In the genomic region with DNA sequence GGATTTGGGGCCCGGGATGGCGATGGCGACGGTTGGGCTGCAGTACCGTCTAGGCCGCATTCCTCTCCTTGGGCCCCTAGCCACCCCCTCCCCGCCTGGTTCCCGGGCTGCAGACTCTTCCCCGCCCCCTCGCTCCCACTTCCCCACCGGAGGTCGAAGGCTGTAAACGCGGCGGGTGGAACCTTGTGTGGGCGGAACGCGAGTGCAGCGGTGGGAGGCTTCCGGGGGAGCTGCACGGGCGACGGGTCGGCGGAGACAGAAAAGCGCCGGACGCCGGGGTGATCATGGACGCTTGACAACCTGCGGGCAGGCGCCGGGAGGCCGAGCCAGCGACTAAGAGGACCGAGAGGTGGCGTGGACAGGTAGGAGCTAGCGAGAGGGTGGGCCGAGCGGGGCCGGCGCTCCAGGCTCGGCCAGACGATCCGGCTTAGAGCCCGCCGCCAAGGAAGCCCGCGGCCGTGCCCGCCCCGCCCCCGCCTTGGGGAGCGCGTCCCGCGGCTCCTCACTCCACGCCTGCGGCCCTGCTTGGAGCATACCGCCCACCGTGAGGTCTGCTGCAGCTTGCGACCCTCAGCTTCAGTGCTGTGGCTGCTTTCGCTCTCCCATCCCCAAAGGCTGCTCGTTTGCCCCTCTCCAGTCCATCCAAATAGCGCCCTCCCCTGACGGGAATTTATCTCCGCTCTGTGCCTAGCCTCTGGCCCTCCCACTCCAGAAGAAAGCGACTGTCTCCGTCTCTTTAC, we compare ENCODE assay signal across 1 cellular context.
A peak's percentile ranks its signal among the peaks of the same experiment; 100 is the strongest.
TF ChIP-seq lines count a peak whose summit lies in the region.

A gene (plus strand): TSS at position 269 of the 740 bp plus-strand sequence. CDS start 2,126 bp downstream, outside the sequence.

TF ChIP-seq in HepG2, 621 proteins besides CTCF, POLR2A, EP300 and RAD21 (continued from another document and continues in another):
- TF ChIP-seq, protein P1, sequence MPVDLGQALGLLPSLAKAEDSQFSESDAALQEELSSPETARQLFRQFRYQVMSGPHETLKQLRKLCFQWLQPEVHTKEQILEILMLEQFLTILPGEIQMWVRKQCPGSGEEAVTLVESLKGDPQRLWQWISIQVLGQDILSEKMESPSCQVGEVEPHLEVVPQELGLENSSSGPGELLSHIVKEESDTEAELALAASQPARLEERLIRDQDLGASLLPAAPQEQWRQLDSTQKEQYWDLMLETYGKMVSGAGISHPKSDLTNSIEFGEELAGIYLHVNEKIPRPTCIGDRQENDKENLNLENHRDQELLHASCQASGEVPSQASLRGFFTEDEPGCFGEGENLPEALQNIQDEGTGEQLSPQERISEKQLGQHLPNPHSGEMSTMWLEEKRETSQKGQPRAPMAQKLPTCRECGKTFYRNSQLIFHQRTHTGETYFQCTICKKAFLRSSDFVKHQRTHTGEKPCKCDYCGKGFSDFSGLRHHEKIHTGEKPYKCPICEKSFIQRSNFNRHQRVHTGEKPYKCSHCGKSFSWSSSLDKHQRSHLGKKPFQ (CRISPR knock-in tag; IDR thresholded peaks at IDR 0.05; ENCODE audit: insufficient replicate concordance): peak; percentile 71
- TF ChIP-seq ZFP90 (CRISPR knock-in tag; IDR thresholded peaks at IDR 0.05; ENCODE audit: borderline replicate concordance) (peak; percentile 98), SNAI1 (CRISPR knock-in tag; IDR thresholded peaks at IDR 0.05; ENCODE audit: borderline replicate concordance) (0 out of 2 replicates have a peak, but pooled peaks have one; percentile 80), NFIC (IDR thresholded peaks at IDR 0.05; ENCODE audit: low read length) (peak; percentile 55; the same call in 1 of the 2 replicates), ZFYVE20 (CRISPR knock-in tag; IDR thresholded peaks at IDR 0.05; ENCODE audit: borderline replicate concordance, low read depth) (no peak), FOXM1 (CRISPR knock-in tag; IDR thresholded peaks at IDR 0.05) (no peak; the same call in 1 of the 2 replicates), ZNF354B (CRISPR knock-in tag; IDR thresholded peaks at IDR 0.05) (peak; percentile 72; the same call in 1 of the 2 replicates), ZNF17 (CRISPR knock-in tag; IDR thresholded peaks at IDR 0.05) (no peak), KAT7 (CRISPR knock-in tag; IDR thresholded peaks at IDR 0.05; ENCODE audit: borderline replicate concordance) (peak; percentile 100), TEAD2 (CRISPR knock-in tag; IDR thresholded peaks at IDR 0.05) (peak; percentile 58; the same call in 1 of the 2 replicates), POGZ (CRISPR knock-in tag; IDR thresholded peaks at IDR 0.05) (peak; percentile 99), ZNF296 (CRISPR knock-in tag; conservative IDR thresholded peaks at IDR 0.05) (0 out of 2 replicates have a peak, but pooled peaks have one; percentile 12), ZKSCAN8 (CRISPR knock-in tag; IDR thresholded peaks at IDR 0.05; ENCODE audit: borderline replicate concordance) (peak; percentile 94), MIER2 (CRISPR knock-in tag; IDR thresholded peaks at IDR 0.05) (peak; percentile 90), ZNF607 (CRISPR knock-in tag; IDR thresholded peaks at IDR 0.05; ENCODE audit: borderline replicate concordance) (peak; percentile 42; the same call in 1 of the 2 replicates), ZNF570 (CRISPR knock-in tag; IDR thresholded peaks at IDR 0.05; ENCODE audit: borderline replicate concordance) (peak; percentile 77; the same call in 1 of the 2 replicates), SOX13 (IDR thresholded peaks at IDR 0.05) (peak; percentile 69; the same call in 1 of the 2 replicates), SOX13 (CRISPR knock-in tag; conservative IDR thresholded peaks at IDR 0.05 in 1 of 2, IDR thresholded peaks at IDR 0.05 in 1 of 2) (peak in 1 of 2 experiments; percentile 81; a peak in 2 of 4 replicates), NFRKB (IDR thresholded peaks at IDR 0.05) (no peak), IKZF1 (IDR thresholded peaks at IDR 0.05) (no peak), AHR (CRISPR knock-in tag; IDR thresholded peaks at IDR 0.05) (peak; percentile 99), ZNF230 (CRISPR knock-in tag; IDR thresholded peaks at IDR 0.05) (peak; percentile 96), ZBTB8A (CRISPR knock-in tag; IDR thresholded peaks at IDR 0.05; ENCODE audit: borderline replicate concordance, low read depth) (peak; percentile 88; the same call in 1 of the 2 replicates), ZNF7 (CRISPR knock-in tag; IDR thresholded peaks at IDR 0.05) (peak; percentile 57), KDM4B (CRISPR knock-in tag; IDR thresholded peaks at IDR 0.05) (peak; percentile 99), NCOR1 (IDR thresholded peaks at IDR 0.05; ENCODE audit: borderline replicate concordance, low read length) (peak; percentile 68; the same call in 1 of the 2 replicates), ZNF619 (CRISPR knock-in tag; IDR thresholded peaks at IDR 0.05) (peak; percentile 26; the same call in 1 of the 2 replicates), MBD4 (IDR thresholded peaks at IDR 0.05; ENCODE audit: borderline replicate concordance, low read length) (no peak), XBP1 (CRISPR knock-in tag; IDR thresholded peaks at IDR 0.05) (peak; percentile 20; the same call in 1 of the 2 replicates)
- TF ChIP-seq, protein P2, sequence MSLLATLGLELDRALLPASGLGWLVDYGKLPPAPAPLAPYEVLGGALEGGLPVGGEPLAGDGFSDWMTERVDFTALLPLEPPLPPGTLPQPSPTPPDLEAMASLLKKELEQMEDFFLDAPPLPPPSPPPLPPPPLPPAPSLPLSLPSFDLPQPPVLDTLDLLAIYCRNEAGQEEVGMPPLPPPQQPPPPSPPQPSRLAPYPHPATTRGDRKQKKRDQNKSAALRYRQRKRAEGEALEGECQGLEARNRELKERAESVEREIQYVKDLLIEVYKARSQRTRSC (CRISPR knock-in tag; IDR thresholded peaks at IDR 0.05; ENCODE audit: low read depth): peak; percentile 78; the same call in 1 of the 2 replicates
- TF ChIP-seq, protein P3, sequence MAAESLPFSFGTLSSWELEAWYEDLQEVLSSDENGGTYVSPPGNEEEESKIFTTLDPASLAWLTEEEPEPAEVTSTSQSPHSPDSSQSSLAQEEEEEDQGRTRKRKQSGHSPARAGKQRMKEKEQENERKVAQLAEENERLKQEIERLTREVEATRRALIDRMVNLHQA (CRISPR knock-in tag; IDR thresholded peaks at IDR 0.05): 0 out of 2 replicates have a peak, but pooled peaks have one; percentile 45
- TF ChIP-seq, protein P4, sequence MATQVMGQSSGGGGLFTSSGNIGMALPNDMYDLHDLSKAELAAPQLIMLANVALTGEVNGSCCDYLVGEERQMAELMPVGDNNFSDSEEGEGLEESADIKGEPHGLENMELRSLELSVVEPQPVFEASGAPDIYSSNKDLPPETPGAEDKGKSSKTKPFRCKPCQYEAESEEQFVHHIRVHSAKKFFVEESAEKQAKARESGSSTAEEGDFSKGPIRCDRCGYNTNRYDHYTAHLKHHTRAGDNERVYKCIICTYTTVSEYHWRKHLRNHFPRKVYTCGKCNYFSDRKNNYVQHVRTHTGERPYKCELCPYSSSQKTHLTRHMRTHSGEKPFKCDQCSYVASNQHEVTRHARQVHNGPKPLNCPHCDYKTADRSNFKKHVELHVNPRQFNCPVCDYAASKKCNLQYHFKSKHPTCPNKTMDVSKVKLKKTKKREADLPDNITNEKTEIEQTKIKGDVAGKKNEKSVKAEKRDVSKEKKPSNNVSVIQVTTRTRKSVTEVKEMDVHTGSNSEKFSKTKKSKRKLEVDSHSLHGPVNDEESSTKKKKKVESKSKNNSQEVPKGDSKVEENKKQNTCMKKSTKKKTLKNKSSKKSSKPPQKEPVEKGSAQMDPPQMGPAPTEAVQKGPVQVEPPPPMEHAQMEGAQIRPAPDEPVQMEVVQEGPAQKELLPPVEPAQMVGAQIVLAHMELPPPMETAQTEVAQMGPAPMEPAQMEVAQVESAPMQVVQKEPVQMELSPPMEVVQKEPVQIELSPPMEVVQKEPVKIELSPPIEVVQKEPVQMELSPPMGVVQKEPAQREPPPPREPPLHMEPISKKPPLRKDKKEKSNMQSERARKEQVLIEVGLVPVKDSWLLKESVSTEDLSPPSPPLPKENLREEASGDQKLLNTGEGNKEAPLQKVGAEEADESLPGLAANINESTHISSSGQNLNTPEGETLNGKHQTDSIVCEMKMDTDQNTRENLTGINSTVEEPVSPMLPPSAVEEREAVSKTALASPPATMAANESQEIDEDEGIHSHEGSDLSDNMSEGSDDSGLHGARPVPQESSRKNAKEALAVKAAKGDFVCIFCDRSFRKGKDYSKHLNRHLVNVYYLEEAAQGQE (IDR thresholded peaks at IDR 0.05; ENCODE audit: borderline replicate concordance in 1 of 2, low read depth in 1 of 2, low read length in 2 of 2): peak in 1 of 2 experiments; percentile 80; a peak in 2 of 4 replicates
- TF ChIP-seq, protein P5, sequence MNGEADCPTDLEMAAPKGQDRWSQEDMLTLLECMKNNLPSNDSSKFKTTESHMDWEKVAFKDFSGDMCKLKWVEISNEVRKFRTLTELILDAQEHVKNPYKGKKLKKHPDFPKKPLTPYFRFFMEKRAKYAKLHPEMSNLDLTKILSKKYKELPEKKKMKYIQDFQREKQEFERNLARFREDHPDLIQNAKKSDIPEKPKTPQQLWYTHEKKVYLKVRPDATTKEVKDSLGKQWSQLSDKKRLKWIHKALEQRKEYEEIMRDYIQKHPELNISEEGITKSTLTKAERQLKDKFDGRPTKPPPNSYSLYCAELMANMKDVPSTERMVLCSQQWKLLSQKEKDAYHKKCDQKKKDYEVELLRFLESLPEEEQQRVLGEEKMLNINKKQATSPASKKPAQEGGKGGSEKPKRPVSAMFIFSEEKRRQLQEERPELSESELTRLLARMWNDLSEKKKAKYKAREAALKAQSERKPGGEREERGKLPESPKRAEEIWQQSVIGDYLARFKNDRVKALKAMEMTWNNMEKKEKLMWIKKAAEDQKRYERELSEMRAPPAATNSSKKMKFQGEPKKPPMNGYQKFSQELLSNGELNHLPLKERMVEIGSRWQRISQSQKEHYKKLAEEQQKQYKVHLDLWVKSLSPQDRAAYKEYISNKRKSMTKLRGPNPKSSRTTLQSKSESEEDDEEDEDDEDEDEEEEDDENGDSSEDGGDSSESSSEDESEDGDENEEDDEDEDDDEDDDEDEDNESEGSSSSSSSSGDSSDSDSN (CRISPR knock-in tag; IDR thresholded peaks at IDR 0.05): peak; percentile 95
- TF ChIP-seq, protein P6, sequence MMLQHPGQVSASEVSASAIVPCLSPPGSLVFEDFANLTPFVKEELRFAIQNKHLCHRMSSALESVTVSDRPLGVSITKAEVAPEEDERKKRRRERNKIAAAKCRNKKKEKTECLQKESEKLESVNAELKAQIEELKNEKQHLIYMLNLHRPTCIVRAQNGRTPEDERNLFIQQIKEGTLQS (CRISPR knock-in tag; IDR thresholded peaks at IDR 0.05): peak; percentile 83
- TF ChIP-seq, protein P7, sequence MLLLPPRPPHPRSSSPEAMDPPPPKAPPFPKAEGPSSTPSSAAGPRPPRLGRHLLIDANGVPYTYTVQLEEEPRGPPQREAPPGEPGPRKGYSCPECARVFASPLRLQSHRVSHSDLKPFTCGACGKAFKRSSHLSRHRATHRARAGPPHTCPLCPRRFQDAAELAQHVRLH (CRISPR knock-in tag; IDR thresholded peaks at IDR 0.05; ENCODE audit: borderline replicate concordance, low read depth): peak; percentile 99
- TF ChIP-seq, protein P8, sequence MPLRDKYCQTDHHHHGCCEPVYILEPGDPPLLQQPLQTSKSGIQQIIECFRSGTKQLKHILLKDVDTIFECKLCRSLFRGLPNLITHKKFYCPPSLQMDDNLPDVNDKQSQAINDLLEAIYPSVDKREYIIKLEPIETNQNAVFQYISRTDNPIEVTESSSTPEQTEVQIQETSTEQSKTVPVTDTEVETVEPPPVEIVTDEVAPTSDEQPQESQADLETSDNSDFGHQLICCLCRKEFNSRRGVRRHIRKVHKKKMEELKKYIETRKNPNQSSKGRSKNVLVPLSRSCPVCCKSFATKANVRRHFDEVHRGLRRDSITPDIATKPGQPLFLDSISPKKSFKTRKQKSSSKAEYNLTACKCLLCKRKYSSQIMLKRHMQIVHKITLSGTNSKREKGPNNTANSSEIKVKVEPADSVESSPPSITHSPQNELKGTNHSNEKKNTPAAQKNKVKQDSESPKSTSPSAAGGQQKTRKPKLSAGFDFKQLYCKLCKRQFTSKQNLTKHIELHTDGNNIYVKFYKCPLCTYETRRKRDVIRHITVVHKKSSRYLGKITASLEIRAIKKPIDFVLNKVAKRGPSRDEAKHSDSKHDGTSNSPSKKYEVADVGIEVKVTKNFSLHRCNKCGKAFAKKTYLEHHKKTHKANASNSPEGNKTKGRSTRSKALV (CRISPR knock-in tag; IDR thresholded peaks at IDR 0.05): peak; percentile 77
- TF ChIP-seq, protein P9, sequence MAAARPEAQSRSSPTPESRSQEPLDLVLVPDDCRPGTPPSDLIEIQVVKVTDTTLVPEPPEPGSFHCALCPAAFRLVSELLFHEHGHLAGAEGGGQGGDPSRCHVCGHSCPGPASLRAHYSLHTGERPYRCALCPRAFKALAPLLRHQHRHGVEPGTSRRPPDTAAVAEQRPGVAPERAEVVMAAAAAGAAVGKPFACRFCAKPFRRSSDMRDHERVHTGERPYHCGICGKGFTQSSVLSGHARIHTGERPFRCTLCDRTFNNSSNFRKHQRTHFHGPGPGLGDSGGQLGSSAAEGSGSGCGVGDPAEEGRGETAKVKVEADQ (CRISPR knock-in tag; IDR thresholded peaks at IDR 0.05; ENCODE audit: borderline replicate concordance): peak; percentile 98
- TF ChIP-seq, protein P10, sequence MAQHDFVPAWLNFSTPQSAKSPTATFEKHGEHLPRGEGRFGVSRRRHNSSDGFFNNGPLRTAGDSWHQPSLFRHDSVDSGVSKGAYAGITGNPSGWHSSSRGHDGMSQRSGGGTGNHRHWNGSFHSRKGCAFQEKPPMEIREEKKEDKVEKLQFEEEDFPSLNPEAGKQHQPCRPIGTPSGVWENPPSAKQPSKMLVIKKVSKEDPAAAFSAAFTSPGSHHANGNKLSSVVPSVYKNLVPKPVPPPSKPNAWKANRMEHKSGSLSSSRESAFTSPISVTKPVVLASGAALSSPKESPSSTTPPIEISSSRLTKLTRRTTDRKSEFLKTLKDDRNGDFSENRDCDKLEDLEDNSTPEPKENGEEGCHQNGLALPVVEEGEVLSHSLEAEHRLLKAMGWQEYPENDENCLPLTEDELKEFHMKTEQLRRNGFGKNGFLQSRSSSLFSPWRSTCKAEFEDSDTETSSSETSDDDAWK (CRISPR knock-in tag; IDR thresholded peaks at IDR 0.05): no peak
- TF ChIP-seq, protein P11, sequence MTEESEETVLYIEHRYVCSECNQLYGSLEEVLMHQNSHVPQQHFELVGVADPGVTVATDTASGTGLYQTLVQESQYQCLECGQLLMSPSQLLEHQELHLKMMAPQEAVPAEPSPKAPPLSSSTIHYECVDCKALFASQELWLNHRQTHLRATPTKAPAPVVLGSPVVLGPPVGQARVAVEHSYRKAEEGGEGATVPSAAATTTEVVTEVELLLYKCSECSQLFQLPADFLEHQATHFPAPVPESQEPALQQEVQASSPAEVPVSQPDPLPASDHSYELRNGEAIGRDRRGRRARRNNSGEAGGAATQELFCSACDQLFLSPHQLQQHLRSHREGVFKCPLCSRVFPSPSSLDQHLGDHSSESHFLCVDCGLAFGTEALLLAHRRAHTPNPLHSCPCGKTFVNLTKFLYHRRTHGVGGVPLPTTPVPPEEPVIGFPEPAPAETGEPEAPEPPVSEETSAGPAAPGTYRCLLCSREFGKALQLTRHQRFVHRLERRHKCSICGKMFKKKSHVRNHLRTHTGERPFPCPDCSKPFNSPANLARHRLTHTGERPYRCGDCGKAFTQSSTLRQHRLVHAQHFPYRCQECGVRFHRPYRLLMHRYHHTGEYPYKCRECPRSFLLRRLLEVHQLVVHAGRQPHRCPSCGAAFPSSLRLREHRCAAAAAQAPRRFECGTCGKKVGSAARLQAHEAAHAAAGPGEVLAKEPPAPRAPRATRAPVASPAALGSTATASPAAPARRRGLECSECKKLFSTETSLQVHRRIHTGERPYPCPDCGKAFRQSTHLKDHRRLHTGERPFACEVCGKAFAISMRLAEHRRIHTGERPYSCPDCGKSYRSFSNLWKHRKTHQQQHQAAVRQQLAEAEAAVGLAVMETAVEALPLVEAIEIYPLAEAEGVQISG (CRISPR knock-in tag; IDR thresholded peaks at IDR 0.05): peak; percentile 98
